1 cellular context compared by ENCODE assay signal in the genomic region with DNA sequence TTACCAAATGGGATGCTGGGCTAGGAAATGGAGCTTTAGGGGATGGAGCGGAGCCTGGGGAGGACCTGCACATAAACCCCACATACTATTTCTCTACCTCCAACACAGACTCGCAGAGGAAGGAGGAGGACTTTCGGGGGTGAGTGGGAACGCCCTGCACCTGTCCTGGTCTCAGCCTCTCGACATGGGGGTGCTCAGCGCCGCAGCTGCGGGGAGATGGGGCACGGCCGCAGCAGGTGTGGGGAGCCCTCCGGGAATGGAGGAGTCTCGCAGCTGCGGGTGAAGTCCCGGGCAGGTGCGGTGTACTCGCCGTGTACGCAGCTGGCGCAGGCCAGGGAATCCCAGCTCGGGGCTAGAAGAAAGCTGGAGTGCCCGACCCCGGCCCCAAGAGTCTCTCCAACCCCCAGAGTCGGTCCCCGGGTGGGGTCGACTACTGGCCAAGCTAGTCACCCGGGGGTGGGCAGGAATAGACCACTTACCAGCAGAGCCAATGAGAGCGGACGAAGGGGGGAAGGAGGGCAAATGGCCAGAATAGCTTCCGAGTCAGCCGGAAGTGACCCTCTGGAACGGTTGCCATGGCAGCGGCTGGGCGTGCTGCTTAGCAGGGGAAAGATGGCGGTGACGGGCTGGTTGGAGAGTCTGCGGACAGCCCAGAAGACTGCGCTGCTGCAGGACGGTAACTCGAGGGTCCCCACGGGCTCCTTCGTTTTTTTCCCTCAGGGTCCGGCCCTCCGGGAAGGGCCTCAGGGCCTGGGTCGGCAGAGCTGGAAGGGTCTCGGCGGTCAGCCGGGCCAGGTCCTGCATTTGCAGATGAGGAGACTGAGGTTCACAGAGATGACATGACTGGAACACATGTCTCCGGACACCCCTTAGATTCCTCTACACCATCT.
TF ChIP-seq lines count a peak whose summit lies in the region.

A gene (plus strand): TSS at position 597 of the 890 bp plus-strand sequence. CDS start 16 bp downstream, at position 613.
A gene (minus strand): TSS at position 533 of the 890 bp plus-strand sequence. CDS start 897 bp downstream, outside the sequence.

TF ChIP-seq in HepG2, 621 proteins besides CTCF, POLR2A, EP300 and RAD21 (continued from another document and continues in another):
- TF ChIP-seq ZC3H4 (CRISPR knock-in tag; IDR thresholded peaks at IDR 0.05; ENCODE audit: borderline replicate concordance) (no peak), ARNT2 (CRISPR knock-in tag; IDR thresholded peaks at IDR 0.05; ENCODE audit: low read depth) (0 out of 2 replicates have a peak, but pooled peaks have one; percentile 33), ZNF768 (CRISPR knock-in tag; IDR thresholded peaks at IDR 0.05) (peak; percentile 14; the same call in 1 of the 2 replicates), ZNF660 (CRISPR knock-in tag; IDR thresholded peaks at IDR 0.05; ENCODE audit: borderline replicate concordance, low read depth) (no peak), CAMTA2 (CRISPR knock-in tag; IDR thresholded peaks at IDR 0.05; ENCODE audit: borderline replicate concordance) (no peak), SSRP1 (CRISPR knock-in tag; IDR thresholded peaks at IDR 0.05) (no peak), HDAC2 (CRISPR knock-in tag; IDR thresholded peaks at IDR 0.05) (peak; percentile 80), SNAI1 (CRISPR knock-in tag; IDR thresholded peaks at IDR 0.05; ENCODE audit: borderline replicate concordance) (no peak), NFKB2 (CRISPR knock-in tag; IDR thresholded peaks at IDR 0.05; ENCODE audit: borderline replicate concordance) (peak; percentile 75; the same call in 1 of the 2 replicates), HOXA9 (CRISPR knock-in tag; IDR thresholded peaks at IDR 0.05; ENCODE audit: borderline replicate concordance) (no peak), ZNF225 (CRISPR knock-in tag; IDR thresholded peaks at IDR 0.05) (no peak), ZSCAN21 (CRISPR knock-in tag; IDR thresholded peaks at IDR 0.05; ENCODE audit: borderline replicate concordance) (no peak; the same call in 1 of the 2 replicates), PHF8 (CRISPR knock-in tag; IDR thresholded peaks at IDR 0.05) (peak; percentile 86), ZNF234 (CRISPR knock-in tag; conservative IDR thresholded peaks at IDR 0.05) (no peak), SP140L (CRISPR knock-in tag; IDR thresholded peaks at IDR 0.05; ENCODE audit: borderline replicate concordance) (no peak), ZNF777 (CRISPR knock-in tag; IDR thresholded peaks at IDR 0.05) (0 out of 2 replicates have a peak, but pooled peaks have one; percentile 29), ZNF333 (CRISPR knock-in tag; IDR thresholded peaks at IDR 0.05; ENCODE audit: borderline replicate concordance) (no peak), GTF3A (CRISPR knock-in tag; conservative IDR thresholded peaks at IDR 0.05) (no peak), ZNF10 (CRISPR knock-in tag; IDR thresholded peaks at IDR 0.05; ENCODE audit: borderline replicate concordance, low read depth) (no peak), ZNF136 (CRISPR knock-in tag; IDR thresholded peaks at IDR 0.05; ENCODE audit: low read depth) (no peak), FOXK2 (IDR thresholded peaks at IDR 0.05) (no peak), SMAD1 (CRISPR knock-in tag; IDR thresholded peaks at IDR 0.05; ENCODE audit: borderline replicate concordance, low read depth) (no peak), ZNF782 (CRISPR knock-in tag; IDR thresholded peaks at IDR 0.05; ENCODE audit: borderline replicate concordance) (peak; percentile 45; the same call in 1 of the 2 replicates), TGIF2 (CRISPR knock-in tag; IDR thresholded peaks at IDR 0.05) (peak; percentile 66; the same call in 1 of the 2 replicates), KLF6 (CRISPR knock-in tag; IDR thresholded peaks at IDR 0.05) (peak; percentile 47; the same call in 1 of the 2 replicates), ZSCAN12 (CRISPR knock-in tag; IDR thresholded peaks at IDR 0.05) (no peak), POLR2G (IDR thresholded peaks at IDR 0.05; ENCODE audit: low read depth, low read length) (peak; percentile 83), ADNP (CRISPR knock-in tag; IDR thresholded peaks at IDR 0.05) (no peak), PHF20 (CRISPR knock-in tag; IDR thresholded peaks at IDR 0.05) (peak; percentile 91), TEAD3 (CRISPR knock-in tag; optimal IDR thresholded peaks at IDR 0.05; ENCODE audit: borderline replicate concordance) (peak; percentile 19), CHD4 (IDR thresholded peaks at IDR 0.05; ENCODE audit: borderline replicate concordance, low read length) (no peak), ZNF766 (CRISPR knock-in tag; IDR thresholded peaks at IDR 0.05; ENCODE audit: borderline replicate concordance) (peak; percentile 29; the same call in 1 of the 2 replicates), SAP130 (CRISPR knock-in tag; IDR thresholded peaks at IDR 0.05; ENCODE audit: low read depth) (peak; percentile 99), MED8 (CRISPR knock-in tag; IDR thresholded peaks at IDR 0.05; ENCODE audit: insufficient replicate concordance) (no peak), ZNF747 (CRISPR knock-in tag; IDR thresholded peaks at IDR 0.05; ENCODE audit: borderline replicate concordance) (no peak), NFIC (IDR thresholded peaks at IDR 0.05; ENCODE audit: low read length) (no peak), KDM6A (CRISPR knock-in tag; IDR thresholded peaks at IDR 0.05; ENCODE audit: low read depth) (no peak), ZNF331 (CRISPR knock-in tag; IDR thresholded peaks at IDR 0.05) (peak; percentile 48; the same call in 1 of the 2 replicates), ZBTB38 (CRISPR knock-in tag; IDR thresholded peaks at IDR 0.05) (no peak), MYNN (CRISPR knock-in tag; IDR thresholded peaks at IDR 0.05; ENCODE audit: low read depth) (no peak), NFYC (CRISPR knock-in tag; IDR thresholded peaks at IDR 0.05) (peak; percentile 84), FOXJ3 (CRISPR knock-in tag; IDR thresholded peaks at IDR 0.05; ENCODE audit: borderline replicate concordance) (0 out of 2 replicates have a peak, but pooled peaks have one; percentile 4), ZFAT (CRISPR knock-in tag; conservative IDR thresholded peaks at IDR 0.05) (no peak), MAFG (CRISPR knock-in tag; IDR thresholded peaks at IDR 0.05) (no peak), HOXA5 (CRISPR knock-in tag; IDR thresholded peaks at IDR 0.05) (peak; percentile 77), BORCS8-MEF2B (CRISPR knock-in tag; IDR thresholded peaks at IDR 0.05) (0 out of 2 replicates have a peak, but pooled peaks have one; percentile 47), RFXANK (CRISPR knock-in tag; IDR thresholded peaks at IDR 0.05) (peak; percentile 52; the same call in 1 of the 2 replicates), SAFB2 (CRISPR knock-in tag; IDR thresholded peaks at IDR 0.05; ENCODE audit: borderline replicate concordance, low read depth) (no peak)
- TF ChIP-seq, protein P1, sequence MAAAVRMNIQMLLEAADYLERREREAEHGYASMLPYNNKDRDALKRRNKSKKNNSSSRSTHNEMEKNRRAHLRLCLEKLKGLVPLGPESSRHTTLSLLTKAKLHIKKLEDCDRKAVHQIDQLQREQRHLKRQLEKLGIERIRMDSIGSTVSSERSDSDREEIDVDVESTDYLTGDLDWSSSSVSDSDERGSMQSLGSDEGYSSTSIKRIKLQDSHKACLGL (CRISPR knock-in tag; IDR thresholded peaks at IDR 0.05) = no peak; the same call in 1 of the 2 replicates
- TF ChIP-seq, protein P2, sequence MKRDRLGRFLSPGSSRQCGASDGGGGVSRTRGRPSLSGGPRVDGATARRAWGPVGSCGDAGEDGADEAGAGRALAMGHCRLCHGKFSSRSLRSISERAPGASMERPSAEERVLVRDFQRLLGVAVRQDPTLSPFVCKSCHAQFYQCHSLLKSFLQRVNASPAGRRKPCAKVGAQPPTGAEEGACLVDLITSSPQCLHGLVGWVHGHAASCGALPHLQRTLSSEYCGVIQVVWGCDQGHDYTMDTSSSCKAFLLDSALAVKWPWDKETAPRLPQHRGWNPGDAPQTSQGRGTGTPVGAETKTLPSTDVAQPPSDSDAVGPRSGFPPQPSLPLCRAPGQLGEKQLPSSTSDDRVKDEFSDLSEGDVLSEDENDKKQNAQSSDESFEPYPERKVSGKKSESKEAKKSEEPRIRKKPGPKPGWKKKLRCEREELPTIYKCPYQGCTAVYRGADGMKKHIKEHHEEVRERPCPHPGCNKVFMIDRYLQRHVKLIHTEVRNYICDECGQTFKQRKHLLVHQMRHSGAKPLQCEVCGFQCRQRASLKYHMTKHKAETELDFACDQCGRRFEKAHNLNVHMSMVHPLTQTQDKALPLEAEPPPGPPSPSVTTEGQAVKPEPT (CRISPR knock-in tag; IDR thresholded peaks at IDR 0.05; ENCODE audit: low read depth) = no peak
- TF ChIP-seq, protein P3, sequence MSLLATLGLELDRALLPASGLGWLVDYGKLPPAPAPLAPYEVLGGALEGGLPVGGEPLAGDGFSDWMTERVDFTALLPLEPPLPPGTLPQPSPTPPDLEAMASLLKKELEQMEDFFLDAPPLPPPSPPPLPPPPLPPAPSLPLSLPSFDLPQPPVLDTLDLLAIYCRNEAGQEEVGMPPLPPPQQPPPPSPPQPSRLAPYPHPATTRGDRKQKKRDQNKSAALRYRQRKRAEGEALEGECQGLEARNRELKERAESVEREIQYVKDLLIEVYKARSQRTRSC (CRISPR knock-in tag; IDR thresholded peaks at IDR 0.05; ENCODE audit: low read depth) = no peak
- TF ChIP-seq, protein P4, sequence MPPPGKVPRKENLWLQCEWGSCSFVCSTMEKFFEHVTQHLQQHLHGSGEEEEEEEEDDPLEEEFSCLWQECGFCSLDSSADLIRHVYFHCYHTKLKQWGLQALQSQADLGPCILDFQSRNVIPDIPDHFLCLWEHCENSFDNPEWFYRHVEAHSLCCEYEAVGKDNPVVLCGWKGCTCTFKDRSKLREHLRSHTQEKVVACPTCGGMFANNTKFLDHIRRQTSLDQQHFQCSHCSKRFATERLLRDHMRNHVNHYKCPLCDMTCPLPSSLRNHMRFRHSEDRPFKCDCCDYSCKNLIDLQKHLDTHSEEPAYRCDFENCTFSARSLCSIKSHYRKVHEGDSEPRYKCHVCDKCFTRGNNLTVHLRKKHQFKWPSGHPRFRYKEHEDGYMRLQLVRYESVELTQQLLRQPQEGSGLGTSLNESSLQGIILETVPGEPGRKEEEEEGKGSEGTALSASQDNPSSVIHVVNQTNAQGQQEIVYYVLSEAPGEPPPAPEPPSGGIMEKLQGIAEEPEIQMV (CRISPR knock-in tag; IDR thresholded peaks at IDR 0.05; ENCODE audit: low read depth) = no peak
- TF ChIP-seq, protein P5, sequence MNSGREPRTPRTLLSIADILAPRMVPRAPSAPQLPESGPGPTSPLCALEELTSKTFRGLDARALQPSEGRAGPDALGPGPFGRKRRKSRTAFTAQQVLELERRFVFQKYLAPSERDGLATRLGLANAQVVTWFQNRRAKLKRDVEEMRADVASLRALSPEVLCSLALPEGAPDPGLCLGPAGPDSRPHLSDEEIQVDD (CRISPR knock-in tag; IDR thresholded peaks at IDR 0.05; ENCODE audit: borderline replicate concordance) = no peak; the same call in 1 of the 2 replicates
- TF ChIP-seq, protein P6, sequence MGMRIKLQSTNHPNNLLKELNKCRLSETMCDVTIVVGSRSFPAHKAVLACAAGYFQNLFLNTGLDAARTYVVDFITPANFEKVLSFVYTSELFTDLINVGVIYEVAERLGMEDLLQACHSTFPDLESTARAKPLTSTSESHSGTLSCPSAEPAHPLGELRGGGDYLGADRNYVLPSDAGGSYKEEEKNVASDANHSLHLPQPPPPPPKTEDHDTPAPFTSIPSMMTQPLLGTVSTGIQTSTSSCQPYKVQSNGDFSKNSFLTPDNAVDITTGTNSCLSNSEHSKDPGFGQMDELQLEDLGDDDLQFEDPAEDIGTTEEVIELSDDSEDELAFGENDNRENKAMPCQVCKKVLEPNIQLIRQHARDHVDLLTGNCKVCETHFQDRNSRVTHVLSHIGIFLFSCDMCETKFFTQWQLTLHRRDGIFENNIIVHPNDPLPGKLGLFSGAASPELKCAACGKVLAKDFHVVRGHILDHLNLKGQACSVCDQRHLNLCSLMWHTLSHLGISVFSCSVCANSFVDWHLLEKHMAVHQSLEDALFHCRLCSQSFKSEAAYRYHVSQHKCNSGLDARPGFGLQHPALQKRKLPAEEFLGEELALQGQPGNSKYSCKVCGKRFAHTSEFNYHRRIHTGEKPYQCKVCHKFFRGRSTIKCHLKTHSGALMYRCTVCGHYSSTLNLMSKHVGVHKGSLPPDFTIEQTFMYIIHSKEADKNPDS (CRISPR knock-in tag; IDR thresholded peaks at IDR 0.05) = no peak
- TF ChIP-seq, protein P7, sequence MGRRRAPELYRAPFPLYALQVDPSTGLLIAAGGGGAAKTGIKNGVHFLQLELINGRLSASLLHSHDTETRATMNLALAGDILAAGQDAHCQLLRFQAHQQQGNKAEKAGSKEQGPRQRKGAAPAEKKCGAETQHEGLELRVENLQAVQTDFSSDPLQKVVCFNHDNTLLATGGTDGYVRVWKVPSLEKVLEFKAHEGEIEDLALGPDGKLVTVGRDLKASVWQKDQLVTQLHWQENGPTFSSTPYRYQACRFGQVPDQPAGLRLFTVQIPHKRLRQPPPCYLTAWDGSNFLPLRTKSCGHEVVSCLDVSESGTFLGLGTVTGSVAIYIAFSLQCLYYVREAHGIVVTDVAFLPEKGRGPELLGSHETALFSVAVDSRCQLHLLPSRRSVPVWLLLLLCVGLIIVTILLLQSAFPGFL (CRISPR knock-in tag; IDR thresholded peaks at IDR 0.05) = no peak
- TF ChIP-seq, protein P8, sequence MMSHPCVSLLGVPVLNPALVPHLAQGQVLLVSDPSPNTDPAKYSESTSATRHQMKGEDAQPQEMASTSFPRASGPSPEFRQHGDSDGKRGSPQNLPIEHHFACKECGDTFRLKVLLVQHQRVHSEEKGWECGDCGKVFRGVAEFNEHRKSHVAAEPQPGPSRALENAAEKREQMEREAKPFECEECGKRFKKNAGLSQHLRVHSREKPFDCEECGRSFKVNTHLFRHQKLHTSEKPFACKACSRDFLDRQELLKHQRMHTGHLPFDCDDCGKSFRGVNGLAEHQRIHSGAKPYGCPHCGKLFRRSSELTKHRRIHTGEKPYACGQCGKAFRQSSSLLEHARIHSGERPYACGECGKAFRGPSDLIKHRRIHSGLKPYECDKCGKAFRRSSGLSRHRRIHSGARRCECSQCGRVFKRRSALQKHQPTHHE (CRISPR knock-in tag; IDR thresholded peaks at IDR 0.05; ENCODE audit: borderline replicate concordance) = peak; percentile 63; the same call in 1 of the 2 replicates
- TF ChIP-seq, protein P9, sequence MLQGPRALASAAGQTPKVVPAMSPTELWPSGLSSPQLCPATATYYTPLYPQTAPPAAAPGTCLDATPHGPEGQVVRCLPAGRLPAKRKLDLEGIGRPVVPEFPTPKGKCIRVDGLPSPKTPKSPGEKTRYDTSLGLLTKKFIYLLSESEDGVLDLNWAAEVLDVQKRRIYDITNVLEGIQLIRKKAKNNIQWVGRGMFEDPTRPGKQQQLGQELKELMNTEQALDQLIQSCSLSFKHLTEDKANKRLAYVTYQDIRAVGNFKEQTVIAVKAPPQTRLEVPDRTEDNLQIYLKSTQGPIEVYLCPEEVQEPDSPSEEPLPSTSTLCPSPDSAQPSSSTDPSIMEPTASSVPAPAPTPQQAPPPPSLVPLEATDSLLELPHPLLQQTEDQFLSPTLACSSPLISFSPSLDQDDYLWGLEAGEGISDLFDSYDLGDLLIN (CRISPR knock-in tag; IDR thresholded peaks at IDR 0.05; ENCODE audit: borderline replicate concordance) = 0 out of 2 replicates have a peak, but pooled peaks have one; percentile 12
- TF ChIP-seq, protein P10, sequence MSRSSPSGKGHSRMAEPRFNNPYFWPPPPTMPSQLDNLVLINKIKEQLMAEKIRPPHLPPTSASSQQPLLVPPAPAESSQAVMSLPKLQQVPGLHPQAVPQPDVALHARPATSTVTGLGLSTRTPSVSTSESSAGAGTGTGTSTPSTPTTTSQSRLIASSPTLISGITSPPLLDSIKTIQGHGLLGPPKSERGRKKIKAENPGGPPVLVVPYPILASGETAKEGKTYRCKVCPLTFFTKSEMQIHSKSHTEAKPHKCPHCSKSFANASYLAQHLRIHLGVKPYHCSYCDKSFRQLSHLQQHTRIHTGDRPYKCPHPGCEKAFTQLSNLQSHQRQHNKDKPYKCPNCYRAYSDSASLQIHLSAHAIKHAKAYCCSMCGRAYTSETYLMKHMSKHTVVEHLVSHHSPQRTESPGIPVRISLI (CRISPR knock-in tag; IDR thresholded peaks at IDR 0.05; ENCODE audit: borderline replicate concordance) = no peak
